Comparison of ENCODE assay signal across 24 cellular contexts in the genomic region with DNA sequence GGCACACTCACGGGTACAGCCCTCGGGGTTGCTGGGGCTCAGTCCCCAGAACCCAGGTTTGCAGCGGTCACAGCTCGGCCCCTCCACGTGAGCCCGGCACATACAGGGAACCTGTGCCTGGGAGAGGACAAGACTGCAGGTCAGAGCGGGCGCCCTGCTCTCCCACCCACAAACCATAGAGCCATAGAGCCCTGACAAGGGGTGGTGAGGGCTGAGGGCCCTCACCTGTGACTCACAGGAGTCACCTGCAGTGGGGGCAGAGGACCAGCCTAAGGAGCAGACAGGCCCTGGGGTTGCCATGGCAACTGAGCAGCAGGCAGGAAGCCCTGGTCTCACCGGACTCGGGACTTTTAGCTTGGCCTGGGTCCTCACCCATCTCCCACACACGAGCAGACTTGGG. TPM values are rescaled to one million over a fixed set of nuclear protein-coding genes. Genes with fewer than 3 reads are reported as not detected.
DNase-seq lines count a peak whose midpoint lies in the region; ATAC-seq, FAIRE-seq and TF ChIP-seq lines count a peak whose summit lies in the region.
"Had no signal": no experiment of that assay in that cellular context is flagged by ENCODE, and none has a peak within 500 bp of the region (broad histone marks: within the 10 kb centered on the region; RNA-seq: fewer than 3 reads in every experiment).

No MANE protein-coding gene starts in this region.

- H4K20me1 ChIP-seq in OCI-LY7 (ENCODE audit: insufficient read depth, low read length): no peaks in the 10 kb centered on the region

- no peak overlapping the region for H3K4me2 ChIP-seq in A549
- peak overlapping the region; percentile 76 for H3K4me2 ChIP-seq in OCI-LY7 (ENCODE audit: low read length)
- H3K4me2 ChIP-seq: PC-9 had no signal

- H3K9me3 ChIP-seq in A549: no peaks in the 10 kb centered on the region
- 0 out of 2 replicates have a peak, but pooled peaks cover 4% of the 10 kb centered on the region for H3K9me3 ChIP-seq in OCI-LY7 (ENCODE audit: low read length)
- H3K9me3 ChIP-seq: left ventricle myocardium inferior, SJCRH30, transverse colon had no signal

- H3K4me3 Mint-ChIP-seq in Calu3 (ENCODE audit: low read depth, unreplicated experiment) (no peak overlapping the region), memory B cell (peak overlapping the region; percentile 62)
- H3K4me3 Mint-ChIP-seq: activated naive CD4-positive, alpha-beta T cell treated with anti-CD3 and anti-CD28 coated beads, Interleukin-2, amount 10 ng/mL, durations not matched to agents 7 days and 5 days; mesothelial cell of epicardium; naive thymus-derived CD4-positive, alpha-beta T cell had no signal

- peaks cover 31% of the 10 kb centered on the region for H3K36me3 ChIP-seq in OCI-LY7 (ENCODE audit: insufficient read depth, low read length)
- H3K36me3 ChIP-seq: transverse colon had no signal

- H3K36me3 Mint-ChIP-seq in Calu3 (ENCODE audit: insufficient read depth, unreplicated experiment) (peaks cover 84% of the 10 kb centered on the region), memory B cell (peaks cover 5% of the 10 kb centered on the region)
- H3K36me3 Mint-ChIP-seq: activated naive CD4-positive, alpha-beta T cell treated with anti-CD3 and anti-CD28 coated beads, Interleukin-2, amount 10 ng/mL, durations not matched to agents 7 days and 5 days had no signal

- H3K27ac Mint-ChIP-seq in Calu3 (ENCODE audit: unreplicated experiment) (peak overlapping the region; percentile 50), memory B cell (peak overlapping the region; percentile 95)
- H3K27ac Mint-ChIP-seq: activated naive CD4-positive, alpha-beta T cell treated with anti-CD3 and anti-CD28 coated beads, Interleukin-2, amount 10 ng/mL, durations not matched to agents 7 days and 5 days; mesothelial cell of epicardium; naive thymus-derived CD4-positive, alpha-beta T cell had no signal

- intact Hi-C loops in Calu3 (cut with micrococcal nuclease; ENCODE audit: unreplicated experiment): no loop called here
- intact Hi-C loops in OCI-LY7 (cut with micrococcal nuclease; ENCODE audit: unreplicated experiment): loop anchor here (5.0 kb wide), 2 partner anchors 51 to 271 kb away; a partner anchor contains a TSS

- DNase-seq in A549 (ENCODE audit: low read depth in 1 of 2, low spot score in 1 of 2) (no peak), Calu3 (no peak), OCI-LY7 (ENCODE audit: low spot score) (peak; percentile 41), memory B cell (ENCODE audit: low spot score in 2 of 2) (no peak), RKO (ENCODE audit: low spot score) (no peak), activated gamma-delta T cell (lab: John Stamatoyannopoulos, UW) (no peak)
- DNase-seq: activated CD4-positive, alpha-beta T cell treated with anti-CD3 and anti-CD28 coated beads, Interleukin-2, amount 50 U/mL, for 1 hour; activated naive CD4-positive, alpha-beta T cell treated with anti-CD3 and anti-CD28 coated beads, Interleukin-2, amount 10 ng/mL, durations not matched to agents 7 days and 5 days; amniotic stem cell; brain microvascular endothelial cell; dorsolateral prefrontal cortex; KG1; left ventricle myocardium inferior; naive thymus-derived CD4-positive, alpha-beta T cell; NCI-H1436; NCI-H446; PC-9; SJCRH30; transverse colon had no signal

- H3K79me2 ChIP-seq in OCI-LY7 (ENCODE audit: insufficient read depth, low read depth, low read length): no peaks in the 10 kb centered on the region; the same call in 1 of the 2 replicates

- no peak for FAIRE-seq in A549 (lab: Jason Lieb, UNC)
- FAIRE-seq: endothelial cell of umbilical vein had no signal

- WGBS in A549 (ENCODE audit: missing lambda C conversion rate): 78% methylated on average over 6 of the region's 11 CpGs

- ATAC-seq in A549 (peak; percentile 4 to 5; a peak in 3 of 6 replicates), memory B cell (ENCODE audit: low read depth) (no peak), HG03135 (IDR thresholded peaks at IDR 0.05; ENCODE audit: unreplicated experiment) (no peak), HG02623 (IDR thresholded peaks at IDR 0.05; ENCODE audit: unreplicated experiment) (no peak)
- ATAC-seq: naive thymus-derived CD4-positive, alpha-beta T cell had no signal

- H3K4me1 ChIP-seq in A549: no peaks in the 10 kb centered on the region; the same call in 2 of the 3 replicates
- peaks cover 59% of the 10 kb centered on the region for H3K4me1 ChIP-seq in OCI-LY7 (ENCODE audit: insufficient read depth, low read length, poor library complexity, severe bottlenecking)
- H3K4me1 ChIP-seq: left ventricle myocardium inferior, SJCRH30, transverse colon had no signal

- CTCF ChIA-PET in A549 (lab: Yijun Ruan, JAX) (interaction anchor here (0.9 kb wide), 1 partner anchor 46 kb away, joined by 5 read pairs; no protein-coding TSS in a partner anchor), Calu3 (lab: Charles Lee) (no interaction called here), OCI-LY7 (lab: Charles Lee; ENCODE audit: unreplicated experiment) (no interaction called here)

- TF ChIP-seq CTCF in A549 (IDR thresholded peaks at IDR 0.05) (no peak), Calu3 (IDR thresholded peaks at IDR 0.05; ENCODE audit: unreplicated experiment) (no peak), OCI-LY7 (conservative IDR thresholded peaks at IDR 0.05; ENCODE audit: low read length) (no peak)

- H3K4me1 Mint-ChIP-seq in Calu3 (ENCODE audit: low read depth, unreplicated experiment) (no peaks in the 10 kb centered on the region), memory B cell (peaks cover 38% of the 10 kb centered on the region)
- H3K4me1 Mint-ChIP-seq: activated naive CD4-positive, alpha-beta T cell treated with anti-CD3 and anti-CD28 coated beads, Interleukin-2, amount 10 ng/mL, durations not matched to agents 7 days and 5 days; mesothelial cell of epicardium had no signal

- TF ChIP-seq RAD21 in A549 (conservative IDR thresholded peaks at IDR 0.05 in 1 of 2, IDR thresholded peaks at IDR 0.05 in 1 of 2): no peak

- H3K9me3 Mint-ChIP-seq in Calu3 (ENCODE audit: low read depth, unreplicated experiment): no peaks in the 10 kb centered on the region
- peaks cover 3% of the 10 kb centered on the region for H3K9me3 Mint-ChIP-seq in memory B cell
- H3K9me3 Mint-ChIP-seq: activated naive CD4-positive, alpha-beta T cell treated with anti-CD3 and anti-CD28 coated beads, Interleukin-2, amount 10 ng/mL, durations not matched to agents 7 days and 5 days had no signal

- no peak for TF ChIP-seq EP300 in A549 (IDR thresholded peaks at IDR 0.05)

- no peak for TF ChIP-seq POLR2A in A549 (IDR thresholded peaks at IDR 0.05; ENCODE audit: low read length)

- H3K4me3 ChIP-seq in A549 (no peak overlapping the region), OCI-LY7 (ENCODE audit: low read depth, low read length, poor library complexity, severe bottlenecking) (no peak overlapping the region)
- H3K4me3 ChIP-seq: dorsolateral prefrontal cortex, left ventricle myocardium inferior, PC-9, SJCRH30, skin epidermis, transverse colon had no signal

- peak overlapping the region in 1 of 2 experiments; percentile 11; a peak in 1 of 6 replicates for H3K27ac ChIP-seq in A549
- H3K27ac ChIP-seq in OCI-LY7 (ENCODE audit: low read depth, low read length, poor library complexity, severe bottlenecking): peak overlapping the region; percentile 97
- H3K27ac ChIP-seq: brain microvascular endothelial cell, dorsolateral prefrontal cortex, left ventricle myocardium inferior, PC-9, SJCRH30 had no signal

- H2AFZ ChIP-seq in OCI-LY7 (ENCODE audit: low read length): no peak overlapping the region
- H2AFZ ChIP-seq: PC-9 had no signal

- POLR2A ChIA-PET in A549 (lab: Yijun Ruan, JAX) (no interaction called here), OCI-LY7 (lab: Charles Lee) (no interaction called here)

- no TSS peak for BruUV-seq in Calu3 (replicated peaks; lab: Mats Ljungman, UMichigan)
- no TSS peak for BruUV-seq in OCI-LY7 (replicated peaks; lab: Mats Ljungman, UMichigan)

- H3K27me3 Mint-ChIP-seq in Calu3 (ENCODE audit: unreplicated experiment) (no peaks in the 10 kb centered on the region), memory B cell (no peaks in the 10 kb centered on the region)

- no peaks in the 10 kb centered on the region for H3K9me2 ChIP-seq in OCI-LY7 (ENCODE audit: insufficient read depth, low read length)

TF ChIP-seq in A549, 52 proteins besides CTCF, POLR2A, EP300 and RAD21:
- TF ChIP-seq ZC3H11A (IDR thresholded peaks at IDR 0.05): no peak
- no peak for TF ChIP-seq RNF2 (IDR thresholded peaks at IDR 0.05; ENCODE audit: borderline replicate concordance, low read depth)
TF ChIP-seq in A549: peak in this region for 0.

RNA-seq across cellular contexts. Expression of a gene that starts 30.8 kb away (rescaled TPM):
- polyA plus RNA-seq in A549 (2011; rRNA removed): 20.4 and 31.6 TPM in 2 replicates
- polyA plus RNA-seq in A549 (2012; cell fraction: cytosol; rRNA removed): 91.5 and 122 TPM in 2 replicates
- polyA plus RNA-seq in A549 (2012; cell fraction: nucleus; rRNA removed): 829 and 950 TPM in 2 replicates
- polyA plus RNA-seq in A549 (2017; fragmentation: RNase III; extraction: RNeasy Plus Mini Kit Qiagen cat#74134 plus additional on column Dnase treatment): 196 to 212 TPM (median 202 TPM) in 3 replicates
- polyA minus RNA-seq in A549 (2011; rRNA and poly(A)+ RNA removed): 26.9 and 28.7 TPM in 2 replicates
- 740 and 763 TPM in 2 replicates for total RNA-seq in Calu3 (2022)
- total RNA-seq in OCI-LY7 (2014; rRNA removed; shearing (Covaris generic)): 53.3 and 59.3 TPM in 2 replicates
- total RNA-seq in OCI-LY7 (2022): 144 and 162 TPM in 2 replicates
- polyA plus RNA-seq: naive thymus-derived CD4-positive, alpha-beta T cell had no signal

RNA-seq across cellular contexts. Expression of a gene that starts 33.5 kb away (rescaled TPM):
- polyA plus RNA-seq in A549 (2011; rRNA removed) (68.9 and 87.9 TPM in 2 replicates), A549 (2017; fragmentation: RNase III; extraction: RNeasy Plus Mini Kit Qiagen cat#74134 plus additional on column Dnase treatment) (121 to 131 TPM (median 130 TPM) in 3 replicates)
- 217 and 255 TPM in 2 replicates for polyA plus RNA-seq in A549 (2012; cell fraction: cytosol; rRNA removed)
- polyA plus RNA-seq in A549 (2012; cell fraction: nucleus; rRNA removed): 249 and 328 TPM in 2 replicates
- polyA minus RNA-seq in A549 (2011; rRNA and poly(A)+ RNA removed): 56.0 and 59.2 TPM in 2 replicates
- total RNA-seq in Calu3 (2022) (222 and 227 TPM in 2 replicates), OCI-LY7 (2022) (70.7 and 87.0 TPM in 2 replicates)
- 123 and 128 TPM in 2 replicates for total RNA-seq in OCI-LY7 (2014; rRNA removed; shearing (Covaris generic))

RNA-seq across cellular contexts. Expression of a gene that starts 50.6 kb away (rescaled TPM):
- polyA plus RNA-seq in A549 (2011; rRNA removed) (3,697 and 4,026 TPM in 2 replicates), A549 (2017; fragmentation: RNase III; extraction: RNeasy Plus Mini Kit Qiagen cat#74134 plus additional on column Dnase treatment) (2,862 to 2,938 TPM (median 2,871 TPM) in 3 replicates)
- 8,308 and 13,239 TPM in 2 replicates for polyA plus RNA-seq in A549 (2012; cell fraction: cytosol; rRNA removed)
- 5,168 and 6,855 TPM in 2 replicates for polyA plus RNA-seq in A549 (2012; cell fraction: nucleus; rRNA removed)
- 804 and 936 TPM in 2 replicates for polyA minus RNA-seq in A549 (2011; rRNA and poly(A)+ RNA removed)
- total RNA-seq in Calu3 (2022) (1,920 and 1,936 TPM in 2 replicates), OCI-LY7 (2022) (2,373 and 2,571 TPM in 2 replicates)
- 2,092 and 3,376 TPM in 2 replicates for total RNA-seq in OCI-LY7 (2014; rRNA removed; shearing (Covaris generic))

Comparison
In these comparisons a context has a peak if more than half of its experiments do, and no peak if none do; other contexts are left out.
1. ATAC-seq: peak in A549 (2 of 2); none in memory B cell (single experiment), HG03135 (single experiment) and HG02623 (single experiment).